ENCODE assay signal across 1 cellular context in the genomic region with DNA sequence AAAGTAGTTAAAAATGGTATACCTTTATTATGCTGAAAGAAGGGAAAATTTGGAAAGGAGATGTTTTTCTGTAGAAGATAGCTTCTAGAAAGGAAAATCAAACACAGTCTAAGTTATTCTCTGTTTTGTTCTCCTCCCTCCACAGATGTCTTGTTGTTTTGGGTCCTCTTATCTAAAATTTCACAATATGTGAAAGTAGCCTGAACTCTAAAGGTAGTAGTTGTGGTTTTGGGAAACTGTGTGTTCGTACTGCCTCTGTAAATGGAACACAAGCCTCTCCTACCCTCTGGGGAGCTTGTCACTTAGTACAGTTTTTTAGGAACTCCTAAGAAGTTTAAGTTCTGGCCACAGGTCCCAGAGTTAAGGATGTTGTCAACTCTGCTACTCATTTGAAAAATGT.
TF ChIP-seq lines count a peak whose summit lies in the region.

No MANE protein-coding gene starts in this region.

TF ChIP-seq in K562, 482 proteins besides CTCF, POLR2A, EP300 and RAD21:
- TF ChIP-seq COPS2 (conservative IDR thresholded peaks at IDR 0.05) = no peak
- no peak for TF ChIP-seq CEBPG (CRISPR knock-in tag; IDR thresholded peaks at IDR 0.05)
- peak; percentile 24 to 34; a peak in 2 of 4 replicates for TF ChIP-seq CEBPG (tag; conservative IDR thresholded peaks at IDR 0.05 in 1 of 2, IDR thresholded peaks at IDR 0.05 in 1 of 2)
- TF ChIP-seq ZNF699 (CRISPR knock-in tag; IDR thresholded peaks at IDR 0.05; ENCODE audit: insufficient replicate concordance) = no peak
- TF ChIP-seq CEBPB (tag; IDR thresholded peaks at IDR 0.05) = peak; percentile 71
TF ChIP-seq in K562: peak in this region for 2.
